In the genomic region with DNA sequence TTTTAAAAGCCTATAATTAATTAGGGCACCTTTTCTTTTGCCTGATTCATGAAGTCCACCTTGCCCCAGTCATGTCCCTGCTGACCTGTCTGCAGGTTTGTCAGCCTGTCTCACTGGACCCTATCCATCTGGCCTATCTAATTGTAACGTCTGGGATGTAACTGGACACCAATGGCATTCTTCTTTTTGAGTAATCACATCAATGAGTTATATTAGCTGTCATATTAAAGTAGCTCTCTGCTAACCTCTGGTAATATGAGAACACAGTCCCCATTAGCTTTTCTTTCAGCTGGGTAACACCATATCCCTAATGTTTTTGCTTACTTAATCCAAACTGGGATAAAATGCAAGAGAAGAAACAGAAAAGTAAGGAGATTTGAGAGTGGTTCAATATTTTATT, we compare ENCODE assay signal across 18 cellular contexts.
DNase-seq lines count a peak whose midpoint lies in the region; ATAC-seq and TF ChIP-seq lines count a peak whose summit lies in the region.
"Had no signal": no experiment of that assay in that cellular context is flagged by ENCODE, and none has a peak within 500 bp of the region (broad histone marks: within the 10 kb centered on the region; RNA-seq: fewer than 3 reads in every experiment).

No MANE protein-coding gene starts in this region.

- intact Hi-C loops in psoas muscle (cut with DNase I) (no loop called here), OCI-LY7 (cut with micrococcal nuclease; ENCODE audit: unreplicated experiment) (no loop called here)

- BruUV-seq in OCI-LY7 (replicated peaks; lab: Mats Ljungman, UMichigan) = no TSS peak

- CTCF ChIA-PET in RWPE1 (lab: Yijun Ruan, JAX) (no interaction called here), OCI-LY7 (lab: Charles Lee; ENCODE audit: unreplicated experiment) (no interaction called here)

- H3K36me3 ChIP-seq in psoas muscle (ENCODE audit: insufficient read depth in 1 of 2, low read depth in 1 of 2) (no peaks in the 10 kb centered on the region), OCI-LY7 (ENCODE audit: insufficient read depth, low read length) (no peaks in the 10 kb centered on the region)

- ATAC-seq in psoas muscle (peak in 3 of 4 donors; percentile 67 to 75 (median 73)), GM19463 (IDR thresholded peaks at IDR 0.05; ENCODE audit: unreplicated experiment) (no peak)
- ATAC-seq: activated CD8-positive, alpha-beta T cell treated with anti-CD3 and anti-CD28 coated beads for 36 hours; activated naive CD4-positive, alpha-beta T cell treated with anti-CD3 and anti-CD28 coated beads, Interleukin-2, amount 50 U/mL, for 72 hours; body of pancreas; natural killer cell treated with Interleukin-12 subunit alpha and Interleukin-12 subunit beta and Interleukin-15 and Interleukin-18, amount 100 ng/mL, for 72 hours; WTC11 had no signal

- H3K9me3 ChIP-seq in psoas muscle (no peaks in the 10 kb centered on the region), OCI-LY7 (ENCODE audit: low read length) (no peaks in the 10 kb centered on the region)
- H3K9me3 ChIP-seq: body of pancreas had no signal

- no peak overlapping the region for H2AFZ ChIP-seq in OCI-LY7 (ENCODE audit: low read length)

- H3K4me3 ChIP-seq in psoas muscle (no peak overlapping the region), OCI-LY7 (ENCODE audit: low read depth, low read length, poor library complexity, severe bottlenecking) (no peak overlapping the region)
- H3K4me3 ChIP-seq: body of pancreas, smooth muscle cell had no signal

- no peak overlapping the region for H3K27ac ChIP-seq in RWPE1
- no peak overlapping the region for H3K27ac ChIP-seq in psoas muscle
- no peak overlapping the region for H3K27ac ChIP-seq in OCI-LY7 (ENCODE audit: low read depth, low read length, poor library complexity, severe bottlenecking)
- H3K27ac ChIP-seq: body of pancreas had no signal

- DNase-seq in GM04503 (ENCODE audit: low read depth) (peak; percentile 26), NCI-H128 (lab: John Stamatoyannopoulos, UW; ENCODE audit: unreplicated experiment) (peak; percentile 45), RWPE1 (ENCODE audit: low spot score) (peak; percentile 1), psoas muscle (no peak), OCI-LY7 (ENCODE audit: low spot score) (no peak)
- no peak for DNase-seq in stimulated activated naive CD4-positive, alpha-beta T cell treated with Interleukin-2 at 50 U/mL for 16 hours (lab: John Stamatoyannopoulos, UW)
- DNase-seq: activated CD8-positive, alpha-beta T cell treated with anti-CD3 and anti-CD28 coated beads for 36 hours; activated T-cell treated with anti-CD3 and anti-CD28 coated beads, Interleukin-2, amount 50 U/mL, for 24 hours; body of pancreas; Kasumi-1; kidney glomerular epithelial cell; NK-92 treated with Interleukin-12 subunit alpha and Interleukin-12 subunit beta, amount 100 ng/mL, for 24 hours; stimulated activated CD4-positive, alpha-beta T cell treated with anti-CD3 and anti-CD28 coated beads, Interleukin-4, amount 100 ng/mL, for 4 hours had no signal

- WGBS in psoas muscle, 3 donors = 5 to 10% (median 9%) methylated on average over 1 of the region's 1 CpG

- no peaks in the 10 kb centered on the region for H3K4me1 ChIP-seq in psoas muscle
- H3K4me1 ChIP-seq in OCI-LY7 (ENCODE audit: insufficient read depth, low read length, poor library complexity, severe bottlenecking) = no peaks in the 10 kb centered on the region
- H3K4me1 ChIP-seq: body of pancreas had no signal

- H3K27me3 ChIP-seq in psoas muscle (ENCODE audit: insufficient read depth in 3 of 3, low read length in 2 of 3) = no peaks in the 10 kb centered on the region
- H3K27me3 ChIP-seq: body of pancreas had no signal

- no peak overlapping the region for H3K4me2 ChIP-seq in OCI-LY7 (ENCODE audit: low read length)
- H3K4me2 ChIP-seq: smooth muscle cell had no signal

- no peaks in the 10 kb centered on the region for H4K20me1 ChIP-seq in OCI-LY7 (ENCODE audit: insufficient read depth, low read length)

- H3K79me2 ChIP-seq in OCI-LY7 (ENCODE audit: insufficient read depth, low read depth, low read length) = no peaks in the 10 kb centered on the region

- POLR2A ChIA-PET in RWPE1 (lab: Yijun Ruan, JAX; ENCODE audit: low non-redundant PET) (no interaction called here), OCI-LY7 (lab: Charles Lee) (interaction anchor here (0.7 kb wide), 1 partner anchor 9 kb away, joined by 3 read pairs; no protein-coding TSS in a partner anchor)

- H3K9me2 ChIP-seq in OCI-LY7 (ENCODE audit: insufficient read depth, low read length) = no peaks in the 10 kb centered on the region

- TF ChIP-seq CTCF in RWPE1 (conservative IDR thresholded peaks at IDR 0.05; ENCODE audit: low read depth) = no peak
- no peak for TF ChIP-seq CTCF in psoas muscle (IDR thresholded peaks at IDR 0.05)
- no peak for TF ChIP-seq CTCF in OCI-LY7 (conservative IDR thresholded peaks at IDR 0.05; ENCODE audit: low read length)

Comparison
In these comparisons a context has a peak if more than half of its experiments do, and no peak if none do; other contexts are left out.
1. DNase-seq: peak in GM04503 (single experiment), NCI-H128 (single experiment) and RWPE1 (single experiment); none in psoas muscle (0 of 2), OCI-LY7 (single experiment) and stimulated activated naive CD4-positive, alpha-beta T cell treated with Interleukin-2 at 50 U/mL for 16 hours (single experiment).